Comparison of ENCODE assay signal across 18 cellular contexts in genomic region chr12:27730097-27730588, GRCh38. TPM values are rescaled to one million over a fixed set of nuclear protein-coding genes. Genes with fewer than 3 reads are reported as not detected.
DNase-seq lines count a peak whose midpoint lies in the region; ATAC-seq, FAIRE-seq and TF ChIP-seq lines count a peak whose summit lies in the region.
"Had no signal": no experiment of that assay in that cellular context is flagged by ENCODE, and none has a peak within 500 bp of the region (broad histone marks: within the 10 kb centered on the region; RNA-seq: fewer than 3 reads in every experiment).

No MANE protein-coding gene starts in this region.

- H2BK5ac ChIP-seq in neuronal stem cell (ENCODE audit: low read length): no peak overlapping the region

- no peak overlapping the region for H3K27ac ChIP-seq in neuronal stem cell (replicated peaks; ENCODE audit: low read length)
- H3K27ac ChIP-seq: C4-2B had no signal

- H3K4me1 ChIP-seq in neuronal stem cell (ENCODE audit: control insufficient read depth in 2 of 2, insufficient read depth in 1 of 2, low read depth in 1 of 2, low read length in 2 of 2): no peaks in the 10 kb centered on the region
- H3K4me1 ChIP-seq: Caco-2 had no signal

- no peak overlapping the region for H2BK15ac ChIP-seq in neuronal stem cell (ENCODE audit: low read length)

- peaks cover 3 to 83% of the 10 kb centered on the region in 2 donors for H3K36me3 ChIP-seq in neuronal stem cell (replicated peaks in 1 of 2; ENCODE audit: control insufficient read depth in 2 of 2, insufficient read depth in 2 of 2, low read length in 2 of 2)

- H3K27ac Mint-ChIP-seq in T-helper 17 cell (peak overlapping the region; percentile 43), T-cell (no peak overlapping the region)
- peak overlapping the region; percentile 12 for H3K27ac Mint-ChIP-seq in stimulated activated effector memory CD8-positive, alpha-beta T cell treated with anti-CD3 and anti-CD28 coated beads, Interleukin-12 subunit alpha, Interleukin-12 subunit beta, amount 100 ng/mL, for 72 hours
- H3K27ac Mint-ChIP-seq: CD4-positive, alpha-beta T cell had no signal

- H3K9me3 ChIP-seq in T-helper 17 cell (ENCODE audit: control insufficient read depth, low read length, poor library complexity, severe bottlenecking) (no peaks in the 10 kb centered on the region), neuronal stem cell (replicated peaks in 1 of 2; ENCODE audit: control insufficient read depth in 2 of 2, insufficient read depth in 1 of 2, low read depth in 1 of 2, low read length in 2 of 2) (no peaks in the 10 kb centered on the region)
- H3K9me3 ChIP-seq: Caco-2, HAP-1 had no signal

- WGBS in neuronal stem cell (ENCODE audit: extremely low coverage in 2 of 2, insufficient read length in 2 of 2, insufficient replicate concordance in 1 of 2), 2 donors: no CpG with 5 or more reads among the region's 4 CpGs

- H4K8ac ChIP-seq in neuronal stem cell (ENCODE audit: low read depth, low read length): no peak overlapping the region

- H2AFZ ChIP-seq in neuronal stem cell (ENCODE audit: low read length): no peak overlapping the region

- H3K4me3 Mint-ChIP-seq in T-helper 17 cell (no peak overlapping the region), T-cell (no peak overlapping the region)
- no peak overlapping the region for H3K4me3 Mint-ChIP-seq in stimulated activated effector memory CD8-positive, alpha-beta T cell treated with anti-CD3 and anti-CD28 coated beads, Interleukin-12 subunit alpha, Interleukin-12 subunit beta, amount 100 ng/mL, for 72 hours
- H3K4me3 Mint-ChIP-seq: CD4-positive, alpha-beta T cell had no signal

- H4K91ac ChIP-seq in neuronal stem cell (ENCODE audit: low read depth, low read length, poor library complexity): no peak overlapping the region

- H3K9me3 Mint-ChIP-seq in stimulated activated effector memory CD8-positive, alpha-beta T cell treated with anti-CD3 and anti-CD28 coated beads, Interleukin-12 subunit alpha, Interleukin-12 subunit beta, amount 100 ng/mL, for 72 hours: no peaks in the 10 kb centered on the region
- H3K9me3 Mint-ChIP-seq in T-cell: no peaks in the 10 kb centered on the region
- H3K9me3 Mint-ChIP-seq: CD4-positive, alpha-beta T cell had no signal

- no peak overlapping the region for H3K14ac ChIP-seq in neuronal stem cell (ENCODE audit: low read length)

- no peak overlapping the region for H2BK120ac ChIP-seq in neuronal stem cell (ENCODE audit: low read depth, low read length)

- ATAC-seq in T-helper 17 cell (no peak), T-cell (replicated peaks in 1 of 4) (no peak)
- no peak for ATAC-seq in stimulated activated effector memory CD8-positive, alpha-beta T cell treated with anti-CD3 and anti-CD28 coated beads, Interleukin-12 subunit alpha, Interleukin-12 subunit beta, amount 100 ng/mL, for 72 hours

- H3K4me3 ChIP-seq in neuronal stem cell (ENCODE audit: low read length in 2 of 2): no peak overlapping the region
- H3K4me3 ChIP-seq: HAP-1 had no signal

- no peak for TF ChIP-seq POLR2A in H54 (IDR thresholded peaks at IDR 0.05; ENCODE audit: low read depth, low read length)

- H3K4me1 Mint-ChIP-seq in T-helper 17 cell (peaks cover 7% of the 10 kb centered on the region), T-cell (peaks cover 0 to 4% (median 4%) of the 10 kb centered on the region in 3 donors)
- peaks cover 6% of the 10 kb centered on the region for H3K4me1 Mint-ChIP-seq in stimulated activated effector memory CD8-positive, alpha-beta T cell treated with anti-CD3 and anti-CD28 coated beads, Interleukin-12 subunit alpha, Interleukin-12 subunit beta, amount 100 ng/mL, for 72 hours

- POLR2A ChIA-PET in T-cell (lab: Charles Lee): no interaction called here

- CTCF ChIA-PET in T-cell (lab: Charles Lee): no interaction called here

- H3K79me1 ChIP-seq in neuronal stem cell (ENCODE audit: low read depth, low read length): no peaks in the 10 kb centered on the region

- no peak overlapping the region for H3K9ac ChIP-seq in neuronal stem cell (ENCODE audit: low read depth, low read length, poor library complexity)

- no peak overlapping the region for H2AK5ac ChIP-seq in neuronal stem cell (ENCODE audit: low read depth, low read length)

- H3K18ac ChIP-seq in neuronal stem cell (ENCODE audit: low read length): no peak overlapping the region

- no peak overlapping the region for H3K4ac ChIP-seq in neuronal stem cell (ENCODE audit: low read length)

- H3K4me2 ChIP-seq in neuronal stem cell (ENCODE audit: insufficient read depth, low read length, poor library complexity, severe bottlenecking): no peak overlapping the region

- no peak overlapping the region for H2BK12ac ChIP-seq in neuronal stem cell (ENCODE audit: low read length)

- peak; percentile 66 for FAIRE-seq in A204.1 (lab: Jason Lieb, UNC)
- peak; percentile 11 for FAIRE-seq in H54 (lab: Jason Lieb, UNC)
- FAIRE-seq: D721Med, H1 had no signal

- H3K27me3 ChIP-seq in neuronal stem cell (ENCODE audit: control insufficient read depth in 3 of 3, insufficient read depth in 3 of 3, low read depth in 1 of 3, low read length in 3 of 3): no peaks in the 10 kb centered on the region

- H3K23ac ChIP-seq in neuronal stem cell (ENCODE audit: low read depth, low read length, poor library complexity): no peak overlapping the region

- H3K36me3 Mint-ChIP-seq in T-helper 17 cell (ENCODE audit: low read depth) (peaks cover 4% of the 10 kb centered on the region), T-cell (peaks cover 25% of the 10 kb centered on the region)
- H3K36me3 Mint-ChIP-seq in stimulated activated effector memory CD8-positive, alpha-beta T cell treated with anti-CD3 and anti-CD28 coated beads, Interleukin-12 subunit alpha, Interleukin-12 subunit beta, amount 100 ng/mL, for 72 hours: peaks cover 81% of the 10 kb centered on the region

- DNase-seq in H54 (ENCODE audit: insufficient read length, low spot score) (no peak), T-helper 17 cell (no peak), T-cell (no peak), neuronal stem cell (ENCODE audit: low spot score) (no peak), ecto neural progenitor cell (ENCODE audit: low spot score) (no peak)
- DNase-seq in stimulated activated effector memory CD8-positive, alpha-beta T cell treated with anti-CD3 and anti-CD28 coated beads, Interleukin-12 subunit alpha, Interleukin-12 subunit beta, amount 100 ng/mL, for 72 hours (ENCODE audit: low spot score in 2 of 2): no peak
- DNase-seq: 8988T; ACHN; AML-193; Caco-2; CD4-positive, alpha-beta T cell; GF-D8 had no signal

- no peaks in the 10 kb centered on the region for H3K27me3 Mint-ChIP-seq in T-helper 17 cell
- H3K27me3 Mint-ChIP-seq in T-cell: no peaks in the 10 kb centered on the region
- H3K27me3 Mint-ChIP-seq: CD4-positive, alpha-beta T cell had no signal

RNA-seq across cellular contexts. Expression of gene MRPS35, which starts 19.5 kb away (rescaled TPM):
- total RNA-seq in T-helper 17 cell: 10 to 100 TPM; 17.2 to 24.8 TPM
- 10 to 100 TPM; 19.7 to 23.0 (median 22.5) TPM for total RNA-seq in T-cell
- polyA plus RNA-seq in neuronal stem cell (2013, experiment 1 of 2): 36.4 TPM
- 34.6 TPM for polyA plus RNA-seq in neuronal stem cell (2013, experiment 2 of 2)

RNA-seq across cellular contexts. Expression of gene REP15, which starts 33.9 kb away (rescaled TPM):
- total RNA-seq in T-helper 17 cell: not detected
- under 1 TPM in 1 of 5 donors, not detected in 4; 0.46 TPM for total RNA-seq in T-cell
- 0.31 TPM for polyA plus RNA-seq in neuronal stem cell (2013, experiment 1 of 2)
- 0.18 TPM for polyA plus RNA-seq in neuronal stem cell (2013, experiment 2 of 2)
- total RNA-seq: CD4-positive, alpha-beta T cell had no signal

RNA-seq across cellular contexts. Expression of gene KLHL42, which starts 49.9 kb away (rescaled TPM):
- total RNA-seq in T-helper 17 cell: 10 to 100 TPM; 15.3 to 17.3 TPM
- 10 to 100 TPM; 16.5 to 28.0 (median 21.0) TPM for total RNA-seq in T-cell
- 14.8 TPM for polyA plus RNA-seq in neuronal stem cell (2013, experiment 1 of 2)
- polyA plus RNA-seq in neuronal stem cell (2013, experiment 2 of 2): 14.7 TPM

RNA-seq across cellular contexts. Expression of gene MANSC4, which starts 49.9 kb away (rescaled TPM):
- total RNA-seq in T-helper 17 cell (not detected), T-cell (not detected)
- not detected for polyA plus RNA-seq in neuronal stem cell (2013, experiment 1 of 2)
- not detected for polyA plus RNA-seq in neuronal stem cell (2013, experiment 2 of 2)
- total RNA-seq: Caco-2; CD4-positive, alpha-beta T cell; H1 had no signal
- polyA plus RNA-seq: BJ, H1 had no signal

Comparison
In these comparisons a context has a peak if more than half of its experiments do, and no peak if none do; other contexts are left out.
1. H3K27ac Mint-ChIP-seq: peak in T-helper 17 cell (single experiment) and stimulated activated effector memory CD8-positive, alpha-beta T cell treated with anti-CD3 and anti-CD28 coated beads, Interleukin-12 subunit alpha, Interleukin-12 subunit beta, amount 100 ng/mL, for 72 hours (single experiment); none in T-cell (0 of 2).